ENCODE assay signal across 1 cellular context in genomic region chr1:110312188-110313121, GRCh38.
TF ChIP-seq lines count a peak whose summit lies in the region.

No MANE protein-coding gene starts in this region.

TF ChIP-seq in K562, 482 proteins besides CTCF, POLR2A, EP300 and RAD21 (continued from another document and continues in another):
- TF ChIP-seq, protein P1, sequence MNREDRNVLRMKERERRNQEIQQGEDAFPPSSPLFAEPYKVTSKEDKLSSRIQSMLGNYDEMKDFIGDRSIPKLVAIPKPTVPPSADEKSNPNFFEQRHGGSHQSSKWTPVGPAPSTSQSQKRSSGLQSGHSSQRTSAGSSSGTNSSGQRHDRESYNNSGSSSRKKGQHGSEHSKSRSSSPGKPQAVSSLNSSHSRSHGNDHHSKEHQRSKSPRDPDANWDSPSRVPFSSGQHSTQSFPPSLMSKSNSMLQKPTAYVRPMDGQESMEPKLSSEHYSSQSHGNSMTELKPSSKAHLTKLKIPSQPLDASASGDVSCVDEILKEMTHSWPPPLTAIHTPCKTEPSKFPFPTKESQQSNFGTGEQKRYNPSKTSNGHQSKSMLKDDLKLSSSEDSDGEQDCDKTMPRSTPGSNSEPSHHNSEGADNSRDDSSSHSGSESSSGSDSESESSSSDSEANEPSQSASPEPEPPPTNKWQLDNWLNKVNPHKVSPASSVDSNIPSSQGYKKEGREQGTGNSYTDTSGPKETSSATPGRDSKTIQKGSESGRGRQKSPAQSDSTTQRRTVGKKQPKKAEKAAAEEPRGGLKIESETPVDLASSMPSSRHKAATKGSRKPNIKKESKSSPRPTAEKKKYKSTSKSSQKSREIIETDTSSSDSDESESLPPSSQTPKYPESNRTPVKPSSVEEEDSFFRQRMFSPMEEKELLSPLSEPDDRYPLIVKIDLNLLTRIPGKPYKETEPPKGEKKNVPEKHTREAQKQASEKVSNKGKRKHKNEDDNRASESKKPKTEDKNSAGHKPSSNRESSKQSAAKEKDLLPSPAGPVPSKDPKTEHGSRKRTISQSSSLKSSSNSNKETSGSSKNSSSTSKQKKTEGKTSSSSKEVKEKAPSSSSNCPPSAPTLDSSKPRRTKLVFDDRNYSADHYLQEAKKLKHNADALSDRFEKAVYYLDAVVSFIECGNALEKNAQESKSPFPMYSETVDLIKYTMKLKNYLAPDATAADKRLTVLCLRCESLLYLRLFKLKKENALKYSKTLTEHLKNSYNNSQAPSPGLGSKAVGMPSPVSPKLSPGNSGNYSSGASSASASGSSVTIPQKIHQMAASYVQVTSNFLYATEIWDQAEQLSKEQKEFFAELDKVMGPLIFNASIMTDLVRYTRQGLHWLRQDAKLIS (CRISPR knock-in tag; IDR thresholded peaks at IDR 0.05) = no peak
- TF ChIP-seq ZZZ3 (IDR thresholded peaks at IDR 0.05) (no peak), NR2C1 (IDR thresholded peaks at IDR 0.05) (no peak), NR2C1 (tag; IDR thresholded peaks at IDR 0.05) (no peak), CBX2 (IDR thresholded peaks at IDR 0.05; ENCODE audit: insufficient read depth, low read length, poor library complexity, severe bottlenecking) (no peak), KAT2B (IDR thresholded peaks at IDR 0.05; ENCODE audit: low read depth, low read length) (no peak), E2F3 (CRISPR knock-in tag; IDR thresholded peaks at IDR 0.05) (no peak), ZFPM2 (CRISPR knock-in tag; IDR thresholded peaks at IDR 0.05) (no peak), ARID2 (IDR thresholded peaks at IDR 0.05) (peak; percentile 93), HLTF (IDR thresholded peaks at IDR 0.05) (no peak), CREM (IDR thresholded peaks at IDR 0.05; ENCODE audit: low read depth) (0 out of 2 replicates have a peak, but pooled peaks have one; percentile 12), BMI1 (IDR thresholded peaks at IDR 0.05; ENCODE audit: low read length) (no peak), CREBBP (IDR thresholded peaks at IDR 0.05; ENCODE audit: low read depth, low read length) (no peak), ZNF717 (CRISPR knock-in tag; IDR thresholded peaks at IDR 0.05) (no peak), ATF1 (CRISPR knock-in tag; IDR thresholded peaks at IDR 0.05) (no peak), ATF1 (tag; IDR thresholded peaks at IDR 0.05) (no peak), IFI16 (CRISPR knock-in tag; IDR thresholded peaks at IDR 0.05) (no peak), SFPQ (IDR thresholded peaks at IDR 0.05; ENCODE audit: low read depth, low read length) (no peak), PURB (CRISPR knock-in tag; IDR thresholded peaks at IDR 0.05; ENCODE audit: low read depth) (no peak), HDGF (IDR thresholded peaks at IDR 0.05) (no peak), PHF21A (IDR thresholded peaks at IDR 0.05; ENCODE audit: borderline replicate concordance, low read depth) (no peak), SRSF7 (optimal IDR thresholded peaks at IDR 0.05; ENCODE audit: low read depth, low read length) (no peak), MTA3 (IDR thresholded peaks at IDR 0.05; ENCODE audit: borderline replicate concordance) (peak; percentile 36; the same call in 1 of the 2 replicates), RCOR1 (IDR thresholded peaks at IDR 0.05; ENCODE audit: borderline replicate concordance in 1 of 2, low read depth in 2 of 2, low read length in 2 of 2) (0 out of 4 replicates have a peak, but pooled peaks of 1 of the 2 experiments have one; percentile 30), RBM14 (IDR thresholded peaks at IDR 0.05; ENCODE audit: borderline replicate concordance, insufficient read depth, low read depth, low read length) (no peak), YY1 (IDR thresholded peaks at IDR 0.05; ENCODE audit: borderline replicate concordance in 1 of 3, control insufficient read depth in 1 of 3, extremely low read depth in 1 of 3, insufficient read depth in 3 of 3, insufficient read length in 1 of 3, insufficient replicate concordance in 2 of 3, low read depth in 1 of 3, low read length in 2 of 3) (peak in 1 of 3 experiments; percentile 31), STAT5A (IDR thresholded peaks at IDR 0.05; ENCODE audit: borderline replicate concordance, low read length) (no peak), JUN (IDR thresholded peaks at IDR 0.05; ENCODE audit: borderline replicate concordance, low read depth, low read length) (no peak), JUN (CRISPR knock-in tag; IDR thresholded peaks at IDR 0.05; ENCODE audit: borderline replicate concordance) (no peak), ZC3H8 (IDR thresholded peaks at IDR 0.05) (no peak), ZNF436 (CRISPR knock-in tag; IDR thresholded peaks at IDR 0.05) (no peak), HMG20A (CRISPR knock-in tag; conservative IDR thresholded peaks at IDR 0.05) (no peak), MCM2 (IDR thresholded peaks at IDR 0.05; ENCODE audit: low read depth) (no peak), SMC3 (conservative IDR thresholded peaks at IDR 0.05; ENCODE audit: insufficient read depth, low read depth, low read length) (peak; percentile 97), SIRT6 (IDR thresholded peaks at IDR 0.05; ENCODE audit: low read depth, low read length) (no peak), E2F6 (IDR thresholded peaks at IDR 0.05; ENCODE audit: borderline replicate concordance in 1 of 2, extremely low read depth in 1 of 2, insufficient read depth in 1 of 2, insufficient read length in 1 of 2, low read depth in 1 of 2, low read length in 1 of 2, poor library complexity in 1 of 2, severe bottlenecking in 1 of 2) (no peak), CC2D1A (IDR thresholded peaks at IDR 0.05) (peak; percentile 85), RNF219 (CRISPR knock-in tag; IDR thresholded peaks at IDR 0.05) (no peak), ZNF316 (IDR thresholded peaks at IDR 0.05) (no peak), SMAD3 (CRISPR knock-in tag; conservative IDR thresholded peaks at IDR 0.05) (no peak), SREBF2 (CRISPR knock-in tag; IDR thresholded peaks at IDR 0.05) (no peak), NRF1 (conservative IDR thresholded peaks at IDR 0.05 in 1 of 2, IDR thresholded peaks at IDR 0.05 in 1 of 2) (no peak), BHLHE40 (IDR thresholded peaks at IDR 0.05; ENCODE audit: low read length) (peak; percentile 23; the same call in 1 of the 2 replicates), ZNF197 (CRISPR knock-in tag; IDR thresholded peaks at IDR 0.05; ENCODE audit: low read depth) (no peak), TFAM (CRISPR knock-in tag; conservative IDR thresholded peaks at IDR 0.05) (no peak), RFX7 (CRISPR knock-in tag; IDR thresholded peaks at IDR 0.05) (no peak), DDX20 (tag; IDR thresholded peaks at IDR 0.05; ENCODE audit: low read depth) (no peak), MBD2 (IDR thresholded peaks at IDR 0.05; ENCODE audit: borderline replicate concordance, low read depth) (no peak), HNRNPL (IDR thresholded peaks at IDR 0.05; ENCODE audit: low read depth, low read length) (no peak), ZNF655 (CRISPR knock-in tag; IDR thresholded peaks at IDR 0.05) (no peak), ZNF217 (CRISPR knock-in tag; IDR thresholded peaks at IDR 0.05) (no peak), GATAD2A (IDR thresholded peaks at IDR 0.05) (no peak), NBN (IDR thresholded peaks at IDR 0.05; ENCODE audit: low read depth) (no peak), SP2 (IDR thresholded peaks at IDR 0.05; ENCODE audit: extremely low read depth, low read depth, low read length, poor library complexity, severe bottlenecking) (no peak), ATF2 (CRISPR knock-in tag; IDR thresholded peaks at IDR 0.05) (no peak), FOXK1 (CRISPR knock-in tag; IDR thresholded peaks at IDR 0.05; ENCODE audit: borderline replicate concordance) (no peak), ZKSCAN1 (IDR thresholded peaks at IDR 0.05; ENCODE audit: low read depth, low read length) (peak; percentile 66; the same call in 1 of the 2 replicates), SUPT5H (IDR thresholded peaks at IDR 0.05) (no peak)
- TF ChIP-seq, protein P2, sequence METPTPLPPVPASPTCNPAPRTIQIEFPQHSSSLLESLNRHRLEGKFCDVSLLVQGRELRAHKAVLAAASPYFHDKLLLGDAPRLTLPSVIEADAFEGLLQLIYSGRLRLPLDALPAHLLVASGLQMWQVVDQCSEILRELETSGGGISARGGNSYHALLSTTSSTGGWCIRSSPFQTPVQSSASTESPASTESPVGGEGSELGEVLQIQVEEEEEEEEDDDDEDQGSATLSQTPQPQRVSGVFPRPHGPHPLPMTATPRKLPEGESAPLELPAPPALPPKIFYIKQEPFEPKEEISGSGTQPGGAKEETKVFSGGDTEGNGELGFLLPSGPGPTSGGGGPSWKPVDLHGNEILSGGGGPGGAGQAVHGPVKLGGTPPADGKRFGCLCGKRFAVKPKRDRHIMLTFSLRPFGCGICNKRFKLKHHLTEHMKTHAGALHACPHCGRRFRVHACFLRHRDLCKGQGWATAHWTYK (CRISPR knock-in tag; IDR thresholded peaks at IDR 0.05) = no peak
- TF ChIP-seq, protein P3, sequence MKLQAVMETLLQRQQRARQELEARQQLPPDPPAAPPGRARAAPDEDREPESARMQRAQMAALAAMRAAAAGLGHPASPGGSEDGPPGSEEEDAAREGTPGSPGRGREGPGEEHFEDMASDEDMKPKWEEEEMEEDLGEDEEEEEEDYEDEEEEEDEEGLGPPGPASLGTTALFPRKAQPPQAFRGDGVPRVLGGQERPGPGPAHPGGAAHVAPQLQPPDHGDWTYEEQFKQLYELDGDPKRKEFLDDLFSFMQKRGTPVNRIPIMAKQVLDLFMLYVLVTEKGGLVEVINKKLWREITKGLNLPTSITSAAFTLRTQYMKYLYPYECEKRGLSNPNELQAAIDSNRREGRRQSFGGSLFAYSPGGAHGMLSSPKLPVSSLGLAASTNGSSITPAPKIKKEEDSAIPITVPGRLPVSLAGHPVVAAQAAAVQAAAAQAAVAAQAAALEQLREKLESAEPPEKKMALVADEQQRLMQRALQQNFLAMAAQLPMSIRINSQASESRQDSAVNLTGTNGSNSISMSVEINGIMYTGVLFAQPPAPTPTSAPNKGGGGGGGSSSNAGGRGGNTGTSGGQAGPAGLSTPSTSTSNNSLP (IDR thresholded peaks at IDR 0.05; ENCODE audit: borderline replicate concordance, low read depth, low read length) = no peak
- TF ChIP-seq, protein P4, sequence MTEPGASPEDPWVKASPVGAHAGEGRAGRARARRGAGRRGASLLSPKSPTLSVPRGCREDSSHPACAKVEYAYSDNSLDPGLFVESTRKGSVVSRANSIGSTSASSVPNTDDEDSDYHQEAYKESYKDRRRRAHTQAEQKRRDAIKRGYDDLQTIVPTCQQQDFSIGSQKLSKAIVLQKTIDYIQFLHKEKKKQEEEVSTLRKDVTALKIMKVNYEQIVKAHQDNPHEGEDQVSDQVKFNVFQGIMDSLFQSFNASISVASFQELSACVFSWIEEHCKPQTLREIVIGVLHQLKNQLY (CRISPR knock-in tag; conservative IDR thresholded peaks at IDR 0.05) = no peak
